ENCODE assay signal across 21 cellular contexts in the genomic region with DNA sequence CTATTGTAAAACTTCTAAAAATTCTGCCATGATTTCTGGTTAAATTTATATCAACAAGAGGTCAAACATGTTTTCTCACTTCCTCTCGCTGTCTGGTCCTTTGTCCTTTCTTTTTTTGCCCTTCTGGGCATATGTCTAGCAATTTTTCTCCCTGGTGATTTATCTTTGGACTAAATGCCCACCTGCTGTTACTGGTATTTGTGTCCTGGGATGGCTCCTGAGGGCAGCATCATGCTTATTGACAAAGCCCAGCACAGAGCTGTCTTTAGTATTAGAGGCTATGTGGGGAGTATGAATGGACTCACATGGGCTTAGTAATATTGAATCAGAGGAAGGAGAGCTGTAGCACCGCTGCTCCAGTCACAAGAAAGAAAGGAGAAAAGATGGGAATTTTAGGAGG.
DNase-seq lines count a peak whose midpoint lies in the region; ATAC-seq lines count a peak whose summit lies in the region.
"Had no signal": no experiment of that assay in that cellular context is flagged by ENCODE, and none has a peak within 500 bp of the region (broad histone marks: within the 10 kb centered on the region; RNA-seq: fewer than 3 reads in every experiment).

No MANE protein-coding gene starts in this region.

- CTCF ChIA-PET in activated CD8-positive, alpha-beta memory T cell treated with anti-CD3 and anti-CD28 coated beads, Interleukin-2, amount 10 ng/mL, durations not matched to agents 7 days and 5 days (lab: Charles Lee), result interaction anchor here (0.8 kb wide), 1 partner anchor 10 kb away, joined by 4 read pairs; no protein-coding TSS in a partner anchor

- peaks cover 43% of the 10 kb centered on the region for H3K4me1 ChIP-seq in HUES48 (ENCODE audit: control insufficient read depth, insufficient read depth, low read length)
- H3K4me1 ChIP-seq in mesendoderm (ENCODE audit: control insufficient read depth, low read depth, low read length), result peaks cover 2% of the 10 kb centered on the region

- ATAC-seq in activated CD8-positive, alpha-beta memory T cell treated with anti-CD3 and anti-CD28 coated beads, Interleukin-2, amount 10 ng/mL, durations not matched to agents 7 days and 5 days, result no peak
- ATAC-seq in HG02610 (IDR thresholded peaks at IDR 0.05; ENCODE audit: unreplicated experiment), result no peak
- no peak for ATAC-seq in natural killer cell treated with Interleukin-12 subunit alpha and Interleukin-12 subunit beta and Interleukin-15 and Interleukin-18, amount 100 ng/mL, for 72 hours
- ATAC-seq: HCT116, HepG2 had no signal

- no peak overlapping the region for H2BK15ac ChIP-seq in mesendoderm (replicated peaks; ENCODE audit: low read depth)

- no peaks in the 10 kb centered on the region for H3K79me1 ChIP-seq in mesendoderm (ENCODE audit: low read length)

- H3K9me3 Mint-ChIP-seq in activated CD8-positive, alpha-beta memory T cell treated with anti-CD3 and anti-CD28 coated beads, Interleukin-2, amount 10 ng/mL, durations not matched to agents 7 days and 5 days (ENCODE audit: low read depth), result no peaks in the 10 kb centered on the region
- H3K9me3 Mint-ChIP-seq in natural killer cell treated with Interleukin-12 subunit alpha and Interleukin-12 subunit beta and Interleukin-15 and Interleukin-18, amount 100 ng/mL, for 72 hours, result peaks cover 8% of the 10 kb centered on the region

- no peak overlapping the region for H3K27ac Mint-ChIP-seq in activated CD8-positive, alpha-beta memory T cell treated with anti-CD3 and anti-CD28 coated beads, Interleukin-2, amount 10 ng/mL, durations not matched to agents 7 days and 5 days
- no peak overlapping the region for H3K27ac Mint-ChIP-seq in natural killer cell treated with Interleukin-12 subunit alpha and Interleukin-12 subunit beta and Interleukin-15 and Interleukin-18, amount 100 ng/mL, for 72 hours
- H3K27ac Mint-ChIP-seq: CD4-positive, CD25-positive, alpha-beta regulatory T cell had no signal

- DNase-seq in astrocyte of the hippocampus (ENCODE audit: low read depth, low spot score) (peak; percentile 17), mesendoderm (peak; percentile 71), kidney glomerular epithelial cell (lab: John Stamatoyannopoulos, UW) (no peak)
- DNase-seq in activated CD8-positive, alpha-beta memory T cell treated with anti-CD3 and anti-CD28 coated beads, Interleukin-2, amount 10 ng/mL, durations not matched to agents 7 days and 5 days, result no peak
- DNase-seq in natural killer cell treated with Interleukin-12 subunit alpha and Interleukin-12 subunit beta and Interleukin-15 and Interleukin-18, amount 100 ng/mL, for 72 hours (ENCODE audit: low spot score), result no peak
- DNase-seq: CD4-positive, CD25-positive, alpha-beta regulatory T cell; COR-L47; DMS79; KG1; NCI-H1092 treated with DMSO at 0.1 percent for 48 hours; NCI-H146; NCI-H2081; NCI-H2171; NCI-H345; NCI-H524; NCI-H774; NK-92 treated with Interleukin-12 subunit alpha and Interleukin-12 subunit beta, amount 100 ng/mL, for 24 hours had no signal

- no peak overlapping the region for H4K5ac ChIP-seq in mesendoderm (ENCODE audit: low read length)

- H3K23ac ChIP-seq in mesendoderm (ENCODE audit: low read length), result no peak overlapping the region

- no peaks in the 10 kb centered on the region for H3K4me1 Mint-ChIP-seq in activated CD8-positive, alpha-beta memory T cell treated with anti-CD3 and anti-CD28 coated beads, Interleukin-2, amount 10 ng/mL, durations not matched to agents 7 days and 5 days
- H3K4me1 Mint-ChIP-seq in natural killer cell treated with Interleukin-12 subunit alpha and Interleukin-12 subunit beta and Interleukin-15 and Interleukin-18, amount 100 ng/mL, for 72 hours (ENCODE audit: low read depth in 2 of 2), result no peaks in the 10 kb centered on the region
- H3K4me1 Mint-ChIP-seq: CD4-positive, CD25-positive, alpha-beta regulatory T cell had no signal

- H4K8ac ChIP-seq in mesendoderm (ENCODE audit: low read depth, low read length), result no peak overlapping the region

- WGBS in mesendoderm (ENCODE audit: extremely low coverage, insufficient coverage, low lambda C conversion rate), result no CpG with 5 or more reads among the region's 2 CpGs

- no peak overlapping the region for H3K18ac ChIP-seq in mesendoderm (ENCODE audit: low read length)

- no peak overlapping the region for H3K4me3 ChIP-seq in HUES48 (ENCODE audit: low read depth, low read length)
- H3K4me3 ChIP-seq in mesendoderm (ENCODE audit: low read length), result no peak overlapping the region

- no peak overlapping the region for H3K56ac ChIP-seq in mesendoderm (ENCODE audit: low read length)

- no peak overlapping the region for H2BK5ac ChIP-seq in mesendoderm (ENCODE audit: low read length)

- no peaks in the 10 kb centered on the region for H3K36me3 ChIP-seq in HUES48 (ENCODE audit: control insufficient read depth, insufficient read depth, low read length)
- no peaks in the 10 kb centered on the region for H3K36me3 ChIP-seq in mesendoderm (ENCODE audit: control insufficient read depth, insufficient read depth, low read length)

- no peaks in the 10 kb centered on the region for H3K27me3 ChIP-seq in HUES48 (ENCODE audit: control insufficient read depth, insufficient read depth, low read length)
- H3K27me3 ChIP-seq in mesendoderm (ENCODE audit: insufficient read depth, low read length, poor library complexity), result no peaks in the 10 kb centered on the region

- H2BK120ac ChIP-seq in mesendoderm (ENCODE audit: low read depth, low read length), result no peak overlapping the region

- H3K27ac ChIP-seq in HUES48 (ENCODE audit: low read depth, low read length) (peak overlapping the region; percentile 80), mesendoderm (ENCODE audit: low read depth, low read length) (no peak overlapping the region)

- no peaks in the 10 kb centered on the region for H3K79me2 ChIP-seq in mesendoderm (ENCODE audit: control insufficient read depth, insufficient read depth, low read length)

- H3K9me3 ChIP-seq in HUES48 (ENCODE audit: control insufficient read depth, insufficient read depth, low read length), result no peaks in the 10 kb centered on the region

- H3K36me3 Mint-ChIP-seq in activated CD8-positive, alpha-beta memory T cell treated with anti-CD3 and anti-CD28 coated beads, Interleukin-2, amount 10 ng/mL, durations not matched to agents 7 days and 5 days, result no peaks in the 10 kb centered on the region
- no peaks in the 10 kb centered on the region for H3K36me3 Mint-ChIP-seq in natural killer cell treated with Interleukin-12 subunit alpha and Interleukin-12 subunit beta and Interleukin-15 and Interleukin-18, amount 100 ng/mL, for 72 hours
- H3K36me3 Mint-ChIP-seq: CD4-positive, CD25-positive, alpha-beta regulatory T cell had no signal

- peaks cover 3% of the 10 kb centered on the region for H3K27me3 Mint-ChIP-seq in activated CD8-positive, alpha-beta memory T cell treated with anti-CD3 and anti-CD28 coated beads, Interleukin-2, amount 10 ng/mL, durations not matched to agents 7 days and 5 days
- H3K27me3 Mint-ChIP-seq in natural killer cell treated with Interleukin-12 subunit alpha and Interleukin-12 subunit beta and Interleukin-15 and Interleukin-18, amount 100 ng/mL, for 72 hours, result peaks cover 4 to 21% of the 10 kb centered on the region in 2 donors

- H3K9ac ChIP-seq in HUES48 (ENCODE audit: low read depth, low read length), result no peak overlapping the region
- H3K9ac ChIP-seq in mesendoderm (ENCODE audit: low read length), result no peak overlapping the region

- no peak overlapping the region for H3K4ac ChIP-seq in mesendoderm (ENCODE audit: low read depth, low read length)

- no peak overlapping the region for H3K4me2 ChIP-seq in mesendoderm (ENCODE audit: low read length)

- no peak overlapping the region for H2AK5ac ChIP-seq in mesendoderm (ENCODE audit: low read length)

- H3K4me3 Mint-ChIP-seq in activated CD8-positive, alpha-beta memory T cell treated with anti-CD3 and anti-CD28 coated beads, Interleukin-2, amount 10 ng/mL, durations not matched to agents 7 days and 5 days, result no peak overlapping the region
- no peak overlapping the region for H3K4me3 Mint-ChIP-seq in natural killer cell treated with Interleukin-12 subunit alpha and Interleukin-12 subunit beta and Interleukin-15 and Interleukin-18, amount 100 ng/mL, for 72 hours
- H3K4me3 Mint-ChIP-seq: CD4-positive, CD25-positive, alpha-beta regulatory T cell had no signal

Comparison
In these comparisons a context has a peak if more than half of its experiments do, and no peak if none do; other contexts are left out.
1. DNase-seq: peak in astrocyte of the hippocampus (single experiment) and mesendoderm (single experiment); none in activated CD8-positive, alpha-beta memory T cell treated with anti-CD3 and anti-CD28 coated beads, Interleukin-2, amount 10 ng/mL, durations not matched to agents 7 days and 5 days (single experiment), natural killer cell treated with Interleukin-12 subunit alpha and Interleukin-12 subunit beta and Interleukin-15 and Interleukin-18, amount 100 ng/mL, for 72 hours (single experiment) and kidney glomerular epithelial cell (single experiment).